9 cellular contexts compared by ENCODE assay signal in the genomic region with DNA sequence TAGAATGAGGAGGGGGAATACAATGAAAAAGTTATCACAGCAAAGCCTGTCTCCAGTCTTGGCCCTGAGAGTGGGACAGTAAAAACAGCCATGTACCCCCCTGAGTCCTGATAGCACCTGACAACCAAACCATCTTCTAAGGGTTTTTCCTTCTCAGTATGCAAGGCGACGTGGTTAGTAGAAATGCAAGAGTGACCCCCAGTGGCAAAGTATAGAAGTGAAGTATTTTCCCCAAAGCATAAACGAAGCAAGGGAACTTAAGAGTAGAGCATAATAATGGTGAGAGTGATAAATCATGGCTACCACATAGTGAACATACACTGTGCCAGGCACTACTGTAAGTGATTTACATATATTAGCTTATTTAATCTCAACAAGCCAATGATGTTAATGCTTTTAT. TPM values are rescaled to one million over a fixed set of nuclear protein-coding genes. Genes with fewer than 3 reads are reported as not detected.
DNase-seq lines count a peak whose midpoint lies in the region; ATAC-seq and TF ChIP-seq lines count a peak whose summit lies in the region.
"Had no signal": no experiment of that assay in that cellular context is flagged by ENCODE, and none has a peak within 500 bp of the region (broad histone marks: within the 10 kb centered on the region; RNA-seq: fewer than 3 reads in every experiment).

No MANE protein-coding gene starts in this region.

- BruUV-seq in Caco-2 (replicated peaks; lab: Mats Ljungman, UMichigan) = no TSS peak

- intact Hi-C loops in Caco-2 (cut with micrococcal nuclease; ENCODE audit: unreplicated experiment) = loop anchor here (5.0 kb wide), 1 partner anchor 154 kb away; no protein-coding TSS in a partner anchor

- H3K4me1 ChIP-seq in Caco-2 = no peaks in the 10 kb centered on the region
- H3K4me1 ChIP-seq in RWPE2 (ENCODE audit: insufficient read depth, poor library complexity, severe bottlenecking) = no peaks in the 10 kb centered on the region

- peak; percentile 69 for ATAC-seq in GM18873 (IDR thresholded peaks at IDR 0.05; ENCODE audit: low FRiP score, unreplicated experiment)
- peak; percentile 79 for ATAC-seq in HG03575 (IDR thresholded peaks at IDR 0.05; ENCODE audit: extremely low read depth, insufficient number of reproducible peaks, low FRiP score, unreplicated experiment)
- no peak for ATAC-seq in RWPE2 (ENCODE audit: low read depth)
- no peak for ATAC-seq in naive thymus-derived CD8-positive, alpha-beta T cell
- ATAC-seq in stimulated activated effector memory CD8-positive, alpha-beta T cell treated with anti-CD3 and anti-CD28 coated beads, Interleukin-12 subunit alpha, Interleukin-12 subunit beta, amount 100 ng/mL, for 72 hours = no peak

- POLR2A ChIA-PET in Caco-2 (lab: Charles Lee) = no interaction called here
- POLR2A ChIA-PET in naive thymus-derived CD8-positive, alpha-beta T cell (lab: Charles Lee) = no interaction called here

- TF ChIP-seq CTCF in Caco-2 (IDR thresholded peaks at IDR 0.05; ENCODE audit: insufficient read depth in 1 of 2, low read depth in 1 of 2, low read length in 1 of 2, severe bottlenecking in 1 of 2, unreplicated experiment in 1 of 2) (peak; percentile 35 to 49), RWPE2 (IDR thresholded peaks at IDR 0.05; ENCODE audit: poor library complexity, severe bottlenecking) (peak; percentile 61), type B pancreatic cell (conservative IDR thresholded peaks at IDR 0.05) (peak; percentile 75)

- DNase-seq in Caco-2 (peak in 1 of 2 experiments; percentile 44), RWPE2 (ENCODE audit: low spot score) (no peak), glomerular endothelial cell (ENCODE audit: extremely low read depth, low read depth, low spot score) (peak; percentile 20), type B pancreatic cell (ENCODE audit: extremely low spot score, unreplicated experiment) (no peak)
- no peak for DNase-seq in naive thymus-derived CD8-positive, alpha-beta T cell
- no peak for DNase-seq in stimulated activated effector memory CD8-positive, alpha-beta T cell treated with anti-CD3 and anti-CD28 coated beads, Interleukin-12 subunit alpha, Interleukin-12 subunit beta, amount 100 ng/mL, for 72 hours (ENCODE audit: low spot score in 2 of 2)

- no peak overlapping the region for H3K27ac ChIP-seq in RWPE2 (ENCODE audit: poor library complexity, severe bottlenecking)

- CTCF ChIA-PET in Caco-2 (lab: Charles Lee) = no interaction called here

- H3K9me3 Mint-ChIP-seq in Caco-2 (ENCODE audit: unreplicated experiment) (no peaks in the 10 kb centered on the region), type B pancreatic cell (peaks cover 6% of the 10 kb centered on the region)
- peaks cover 0 to 4% (median 0%) of the 10 kb centered on the region in 9 donors for H3K9me3 Mint-ChIP-seq in naive thymus-derived CD8-positive, alpha-beta T cell
- peaks cover 5% of the 10 kb centered on the region for H3K9me3 Mint-ChIP-seq in stimulated activated effector memory CD8-positive, alpha-beta T cell treated with anti-CD3 and anti-CD28 coated beads, Interleukin-12 subunit alpha, Interleukin-12 subunit beta, amount 100 ng/mL, for 72 hours
- H3K9me3 Mint-ChIP-seq: T-helper 1 cell treated with Interleukin-12 subunit alpha and Interleukin-12 subunit beta and Interleukin-4 antibody, amounts not matched to agents 30 μg/mL and 1 μg/mL, for 36 hours had no signal

- H3K27me3 ChIP-seq in Caco-2 (replicated peaks; ENCODE audit: control insufficient read depth, insufficient read depth, low read length) = no peaks in the 10 kb centered on the region
- H3K27me3 ChIP-seq in RWPE2 (ENCODE audit: insufficient read depth, poor library complexity, severe bottlenecking) = no peaks in the 10 kb centered on the region

- no peaks in the 10 kb centered on the region for H3K4me1 Mint-ChIP-seq in Caco-2 (ENCODE audit: low read depth, unreplicated experiment)
- no peaks in the 10 kb centered on the region for H3K4me1 Mint-ChIP-seq in type B pancreatic cell (ENCODE audit: unreplicated experiment)
- H3K4me1 Mint-ChIP-seq in naive thymus-derived CD8-positive, alpha-beta T cell = no peaks in the 10 kb centered on the region
- no peaks in the 10 kb centered on the region for H3K4me1 Mint-ChIP-seq in stimulated activated effector memory CD8-positive, alpha-beta T cell treated with anti-CD3 and anti-CD28 coated beads, Interleukin-12 subunit alpha, Interleukin-12 subunit beta, amount 100 ng/mL, for 72 hours

- no peaks in the 10 kb centered on the region for H3K36me3 ChIP-seq in Caco-2 (ENCODE audit: control insufficient read depth, insufficient read depth, low read length)
- no peaks in the 10 kb centered on the region for H3K36me3 ChIP-seq in RWPE2 (ENCODE audit: low read depth)

- no peak overlapping the region for H3K4me3 Mint-ChIP-seq in Caco-2 (ENCODE audit: unreplicated experiment)
- no peak overlapping the region for H3K4me3 Mint-ChIP-seq in type B pancreatic cell
- H3K4me3 Mint-ChIP-seq in naive thymus-derived CD8-positive, alpha-beta T cell = no peak overlapping the region
- no peak overlapping the region for H3K4me3 Mint-ChIP-seq in stimulated activated effector memory CD8-positive, alpha-beta T cell treated with anti-CD3 and anti-CD28 coated beads, Interleukin-12 subunit alpha, Interleukin-12 subunit beta, amount 100 ng/mL, for 72 hours
- H3K4me3 Mint-ChIP-seq: T-helper 1 cell treated with Interleukin-12 subunit alpha and Interleukin-12 subunit beta and Interleukin-4 antibody, amounts not matched to agents 30 μg/mL and 1 μg/mL, for 36 hours had no signal

- no peak overlapping the region for H3K27ac Mint-ChIP-seq in Caco-2 (ENCODE audit: unreplicated experiment)
- H3K27ac Mint-ChIP-seq in type B pancreatic cell = no peak overlapping the region
- H3K27ac Mint-ChIP-seq in naive thymus-derived CD8-positive, alpha-beta T cell = no peak overlapping the region
- no peak overlapping the region for H3K27ac Mint-ChIP-seq in stimulated activated effector memory CD8-positive, alpha-beta T cell treated with anti-CD3 and anti-CD28 coated beads, Interleukin-12 subunit alpha, Interleukin-12 subunit beta, amount 100 ng/mL, for 72 hours
- H3K27ac Mint-ChIP-seq: T-helper 1 cell treated with Interleukin-12 subunit alpha and Interleukin-12 subunit beta and Interleukin-4 antibody, amounts not matched to agents 30 μg/mL and 1 μg/mL, for 36 hours had no signal

- no peaks in the 10 kb centered on the region for H3K9me3 ChIP-seq in Caco-2
- H3K9me3 ChIP-seq in RWPE2 (ENCODE audit: severe bottlenecking) = no peaks in the 10 kb centered on the region

- H3K36me3 Mint-ChIP-seq in Caco-2 (ENCODE audit: insufficient read depth, unreplicated experiment) (no peaks in the 10 kb centered on the region), type B pancreatic cell (no peaks in the 10 kb centered on the region)
- H3K36me3 Mint-ChIP-seq in naive thymus-derived CD8-positive, alpha-beta T cell = no peaks in the 10 kb centered on the region
- H3K36me3 Mint-ChIP-seq in stimulated activated effector memory CD8-positive, alpha-beta T cell treated with anti-CD3 and anti-CD28 coated beads, Interleukin-12 subunit alpha, Interleukin-12 subunit beta, amount 100 ng/mL, for 72 hours = no peaks in the 10 kb centered on the region

- no peak overlapping the region for H3K4me3 ChIP-seq in Caco-2 (ENCODE audit: low read depth, low read length)
- H3K4me3 ChIP-seq in RWPE2 (ENCODE audit: severe bottlenecking) = no peak overlapping the region

- no peaks in the 10 kb centered on the region for H3K27me3 Mint-ChIP-seq in Caco-2 (ENCODE audit: insufficient read depth, unreplicated experiment)
- peaks cover 4% of the 10 kb centered on the region for H3K27me3 Mint-ChIP-seq in type B pancreatic cell
- H3K27me3 Mint-ChIP-seq in naive thymus-derived CD8-positive, alpha-beta T cell = no peaks in the 10 kb centered on the region

RNA-seq across cellular contexts. Expression of gene FAM47C, which starts 52.8 kb away (rescaled TPM):
- total RNA-seq in Caco-2 (2022) (not detected in 2 replicates), glomerular endothelial cell (not detected in 2 replicates), type B pancreatic cell (ENCODE audit: low replicate concordance) (not detected in 2 replicates)
- not detected for total RNA-seq in naive thymus-derived CD8-positive, alpha-beta T cell
- polyA plus RNA-seq in naive thymus-derived CD8-positive, alpha-beta T cell = not detected

Comparison
In these comparisons a context has a peak if more than half of its experiments do, and no peak if none do; other contexts are left out.
1. ATAC-seq: peak in GM18873 (single experiment) and HG03575 (single experiment); none in RWPE2 (single experiment), naive thymus-derived CD8-positive, alpha-beta T cell (0 of 2) and stimulated activated effector memory CD8-positive, alpha-beta T cell treated with anti-CD3 and anti-CD28 coated beads, Interleukin-12 subunit alpha, Interleukin-12 subunit beta, amount 100 ng/mL, for 72 hours (single experiment).
2. Peak in every context shown above with its lines, with median percentiles within 50 percentile points of each other: CTCF ChIP-seq.